Comparison of ENCODE assay signal across 8 cellular contexts in genomic region chr14:48111151-48111550, GRCh38.
"Had no signal": no experiment of that assay in that cellular context is flagged by ENCODE, and none has a peak within 500 bp of the region (broad histone marks: within the 10 kb centered on the region; RNA-seq: fewer than 3 reads in every experiment).

No MANE protein-coding gene starts in this region.

- H3K4me3 ChIP-seq: GM23338 had no signal

- FAIRE-seq: H1, H54, HepG2 had no signal

- H3K27ac Mint-ChIP-seq: GM23338, H9 had no signal

- DNase-seq: H9, HCEC 1CT, KBM-7 had no signal

- H3K36me3 Mint-ChIP-seq: IgD-negative memory B cell had no signal

- ATAC-seq: GM23338, HepG2 had no signal

- H3K4me3 Mint-ChIP-seq: GM23338, H9, IgD-negative memory B cell had no signal

- H3K27me3 Mint-ChIP-seq: IgD-negative memory B cell had no signal

- H3K4me1 Mint-ChIP-seq: GM23338, H9 had no signal

- H3K9me3 Mint-ChIP-seq: GM23338, H9 had no signal
